ENCODE assay signal across 11 cellular contexts in the genomic region with DNA sequence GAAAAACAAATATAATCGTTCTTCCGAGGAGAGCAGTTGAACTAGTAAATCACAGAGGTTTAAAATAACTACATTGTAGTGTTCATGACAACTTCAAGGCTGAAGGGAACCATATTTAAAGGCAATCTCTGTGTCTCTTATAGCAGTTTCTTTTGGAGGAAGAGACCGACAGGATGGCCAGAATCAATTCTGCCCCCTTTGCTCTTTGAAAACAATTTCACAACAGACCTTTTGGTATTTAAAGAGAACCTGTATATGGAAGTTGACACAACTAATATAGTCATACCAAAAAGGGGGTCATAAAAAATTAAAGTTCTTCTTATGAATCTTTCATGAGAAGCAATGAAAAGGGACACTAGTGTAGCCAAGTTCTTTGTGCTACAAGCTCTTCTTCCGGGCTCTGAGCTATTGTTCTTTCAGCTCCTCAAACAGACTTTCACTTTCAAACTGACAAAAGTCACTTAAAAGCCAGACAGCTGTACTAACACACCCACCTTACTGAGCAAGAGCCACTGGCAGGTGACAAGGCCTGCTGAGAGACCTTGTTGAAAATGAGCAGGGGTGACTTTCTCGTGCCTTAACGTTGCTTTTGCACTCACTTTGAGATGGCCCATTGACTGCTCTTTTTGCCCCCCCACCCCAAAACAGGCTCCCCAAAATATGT. TPM values are rescaled to one million over a fixed set of nuclear protein-coding genes. Genes with fewer than 3 reads are reported as not detected.
DNase-seq lines count a peak whose midpoint lies in the region; ATAC-seq and TF ChIP-seq lines count a peak whose summit lies in the region.
"Had no signal": no experiment of that assay in that cellular context is flagged by ENCODE, and none has a peak within 500 bp of the region (broad histone marks: within the 10 kb centered on the region; RNA-seq: fewer than 3 reads in every experiment).

No MANE protein-coding gene starts in this region.

- TF ChIP-seq CTCF in GM10266 (IDR thresholded peaks at IDR 0.05; ENCODE audit: control insufficient read depth, insufficient read depth, low read depth, missing control alignments) (no peak), GM20000 (IDR thresholded peaks at IDR 0.05; ENCODE audit: extremely low read depth, missing control alignments) (no peak), dorsolateral prefrontal cortex (IDR thresholded peaks at IDR 0.05 in 54 of 56, conservative IDR thresholded peaks at IDR 0.05 in 2 of 56; ENCODE audit: low read depth in 1 of 56, partially characterized antibody in 56 of 56) (no peak)

- ATAC-seq in HG03108 (IDR thresholded peaks at IDR 0.05; ENCODE audit: unreplicated experiment) (no peak), aorta (ENCODE audit: low FRiP score) (no peak), HG02678 (IDR thresholded peaks at IDR 0.05; ENCODE audit: unreplicated experiment) (no peak)

- intact Hi-C loops in dorsolateral prefrontal cortex (cut with DNase I) = no loop called here
- intact Hi-C loops in aorta (cut with DNase I) = no loop called here

- WGBS in aorta, 2 donors = 37 to 40% methylated on average over 6 of the region's 6 CpGs

- no peaks in the 10 kb centered on the region for H3K9me3 ChIP-seq in aorta (ENCODE audit: control insufficient read depth, low read length)
- H3K9me3 ChIP-seq: esophagus muscularis mucosa had no signal

- H3K27me3 ChIP-seq in dorsolateral prefrontal cortex = peaks cover 0 to 3% (median 0%) of the 10 kb centered on the region in 45 donors
- H3K27me3 ChIP-seq in aorta (ENCODE audit: control insufficient read depth in 1 of 2, insufficient read depth in 2 of 2, low read length in 1 of 2) = peaks cover 0 to 1% of the 10 kb centered on the region in 2 donors
- H3K27me3 ChIP-seq: esophagus muscularis mucosa had no signal

- H3K36me3 ChIP-seq in aorta (ENCODE audit: control insufficient read depth in 1 of 2, insufficient read depth in 2 of 2, low read length in 1 of 2) = no peaks in the 10 kb centered on the region
- H3K36me3 ChIP-seq: esophagus muscularis mucosa had no signal

- H3K4me1 ChIP-seq in aorta (ENCODE audit: control insufficient read depth in 1 of 2, insufficient read depth in 2 of 2, low read length in 2 of 2) = no peaks in the 10 kb centered on the region
- H3K4me1 ChIP-seq: esophagus muscularis mucosa had no signal

- H3K4me3 ChIP-seq in dorsolateral prefrontal cortex = peak overlapping the region in 42 of 59 donors; percentile 2 to 55 (median 27)
- no peak overlapping the region for H3K4me3 ChIP-seq in aorta (ENCODE audit: low read length in 2 of 2)
- H3K4me3 ChIP-seq: esophagus muscularis mucosa had no signal

- H3K27ac ChIP-seq in dorsolateral prefrontal cortex = peak overlapping the region; percentile 23 to 94 (median 85)
- H3K27ac ChIP-seq in aorta (ENCODE audit: low read depth in 1 of 2, low read length in 2 of 2) = no peak overlapping the region
- H3K27ac ChIP-seq: esophagus muscularis mucosa, HL-60 had no signal

- DNase-seq in GM10266 (ENCODE audit: extremely low spot score) (peak; percentile 42), GM20000 (ENCODE audit: low spot score) (peak; percentile 63), NCI-H1092 treated with DMSO at 0.1 percent for 48 hours (lab: John Stamatoyannopoulos, UW) (peak; percentile 86), dorsolateral prefrontal cortex (no peak), aorta (no peak)
- DNase-seq in stimulated activated CD4-positive, alpha-beta T cell treated with anti-CD3 and anti-CD28 coated beads, Interleukin-12 subunit alpha, Interleukin-12 subunit beta, amount 100 ng/mL, for 4 hours = no peak

RNA-seq across cellular contexts. Expression of a gene that starts 31.0 kb away (rescaled TPM):
- total RNA-seq in dorsolateral prefrontal cortex (100 to 1,000 TPM in 1 of 120 experiments, 10 to 100 TPM in 119; 15.7 to 146 (median 33.4) TPM), aorta (1 to 10 TPM; 2.5 to 2.6 TPM)
- 1 to 10 TPM in 1 of 2 donors, not detected in 1; 1.5 TPM for polyA plus RNA-seq in aorta
- total RNA-seq: activated T-helper 1 cell treated with anti-CD3 and anti-CD28 coated beads, Interleukin-12 subunit alpha, Interleukin-12 subunit beta, Interleukin-2, Interleukin-4 antibody, amounts not matched to agents 30 ng/mL and 10 ng/mL and 1 ng/mL, durations not matched to agents 14 hours and 24 hours and 36 hours had no signal

Comparison
In these comparisons a context has a peak if more than half of its experiments do, and no peak if none do; other contexts are left out.
1. DNase-seq: peak in GM10266 (single experiment), GM20000 (single experiment) and NCI-H1092 treated with DMSO at 0.1 percent for 48 hours (single experiment); none in dorsolateral prefrontal cortex (0 of 10), stimulated activated CD4-positive, alpha-beta T cell treated with anti-CD3 and anti-CD28 coated beads, Interleukin-12 subunit alpha, Interleukin-12 subunit beta, amount 100 ng/mL, for 4 hours (single experiment) and aorta (0 of 2).
2. H3K27ac ChIP-seq: peak in dorsolateral prefrontal cortex (59 of 59); none in aorta (0 of 2).
3. H3K4me3 ChIP-seq: peak in dorsolateral prefrontal cortex (42 of 59); none in aorta (0 of 2).
4. RNA of a gene that starts 31.0 kb away (total RNA-seq): 15.7 to 146 TPM in dorsolateral prefrontal cortex; 2.5 to 2.6 TPM in aorta; every median in the first group is over 4 times any median in the second.